1 cellular context compared by ENCODE assay signal in the genomic region with DNA sequence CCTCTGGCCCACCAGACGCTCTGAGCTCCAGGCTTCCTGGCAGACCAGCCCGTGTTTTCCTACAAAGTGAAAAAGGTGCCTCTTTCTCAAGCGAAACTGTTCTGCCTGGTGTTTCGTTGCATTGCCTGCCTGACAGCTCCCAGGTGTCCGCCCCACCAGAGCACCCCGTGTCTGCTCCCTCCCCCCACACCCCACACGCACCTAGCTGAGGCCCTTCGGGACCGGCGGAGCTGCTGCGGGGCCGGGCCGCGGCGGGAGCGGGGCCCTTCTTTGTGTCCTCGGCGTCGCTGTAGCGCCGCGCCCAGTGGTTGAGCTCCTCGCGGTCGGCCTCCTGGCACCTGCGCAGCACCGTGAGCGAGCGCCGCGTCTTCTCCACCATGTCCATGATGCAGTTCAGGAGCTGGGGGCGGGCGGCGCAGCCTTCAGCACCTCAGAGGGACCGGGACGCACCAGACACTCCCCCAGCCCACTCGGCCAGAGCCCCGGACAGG.
TF ChIP-seq lines count a peak whose summit lies in the region.

No MANE protein-coding gene starts in this region.

TF ChIP-seq in K562, 482 proteins besides CTCF, POLR2A, EP300 and RAD21:
- no peak for TF ChIP-seq ZNF707 (CRISPR knock-in tag; conservative IDR thresholded peaks at IDR 0.05)
- no peak for TF ChIP-seq CBFA2T2 (conservative IDR thresholded peaks at IDR 0.05)
- TF ChIP-seq, protein P1, sequence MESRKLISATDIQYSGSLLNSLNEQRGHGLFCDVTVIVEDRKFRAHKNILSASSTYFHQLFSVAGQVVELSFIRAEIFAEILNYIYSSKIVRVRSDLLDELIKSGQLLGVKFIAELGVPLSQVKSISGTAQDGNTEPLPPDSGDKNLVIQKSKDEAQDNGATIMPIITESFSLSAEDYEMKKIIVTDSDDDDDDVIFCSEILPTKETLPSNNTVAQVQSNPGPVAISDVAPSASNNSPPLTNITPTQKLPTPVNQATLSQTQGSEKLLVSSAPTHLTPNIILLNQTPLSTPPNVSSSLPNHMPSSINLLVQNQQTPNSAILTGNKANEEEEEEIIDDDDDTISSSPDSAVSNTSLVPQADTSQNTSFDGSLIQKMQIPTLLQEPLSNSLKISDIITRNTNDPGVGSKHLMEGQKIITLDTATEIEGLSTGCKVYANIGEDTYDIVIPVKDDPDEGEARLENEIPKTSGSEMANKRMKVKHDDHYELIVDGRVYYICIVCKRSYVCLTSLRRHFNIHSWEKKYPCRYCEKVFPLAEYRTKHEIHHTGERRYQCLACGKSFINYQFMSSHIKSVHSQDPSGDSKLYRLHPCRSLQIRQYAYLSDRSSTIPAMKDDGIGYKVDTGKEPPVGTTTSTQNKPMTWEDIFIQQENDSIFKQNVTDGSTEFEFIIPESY (CRISPR knock-in tag; IDR thresholded peaks at IDR 0.05): peak; percentile 54; the same call in 1 of the 2 replicates
- no peak for TF ChIP-seq SMC3 (conservative IDR thresholded peaks at IDR 0.05; ENCODE audit: insufficient read depth, low read depth, low read length)
- no peak for TF ChIP-seq ZNF699 (CRISPR knock-in tag; IDR thresholded peaks at IDR 0.05; ENCODE audit: insufficient replicate concordance)
- peak; percentile 76; the same call in 1 of the 2 replicates for TF ChIP-seq RBM14 (IDR thresholded peaks at IDR 0.05; ENCODE audit: borderline replicate concordance, insufficient read depth, low read depth, low read length)
- TF ChIP-seq TARDBP (IDR thresholded peaks at IDR 0.05): no peak
- TF ChIP-seq PYGO2 (tag; IDR thresholded peaks at IDR 0.05): no peak
- TF ChIP-seq CCNT2 (IDR thresholded peaks at IDR 0.05; ENCODE audit: borderline replicate concordance, extremely low read depth, insufficient read length, low read depth, low read length): peak; percentile 16
- TF ChIP-seq, protein P2, sequence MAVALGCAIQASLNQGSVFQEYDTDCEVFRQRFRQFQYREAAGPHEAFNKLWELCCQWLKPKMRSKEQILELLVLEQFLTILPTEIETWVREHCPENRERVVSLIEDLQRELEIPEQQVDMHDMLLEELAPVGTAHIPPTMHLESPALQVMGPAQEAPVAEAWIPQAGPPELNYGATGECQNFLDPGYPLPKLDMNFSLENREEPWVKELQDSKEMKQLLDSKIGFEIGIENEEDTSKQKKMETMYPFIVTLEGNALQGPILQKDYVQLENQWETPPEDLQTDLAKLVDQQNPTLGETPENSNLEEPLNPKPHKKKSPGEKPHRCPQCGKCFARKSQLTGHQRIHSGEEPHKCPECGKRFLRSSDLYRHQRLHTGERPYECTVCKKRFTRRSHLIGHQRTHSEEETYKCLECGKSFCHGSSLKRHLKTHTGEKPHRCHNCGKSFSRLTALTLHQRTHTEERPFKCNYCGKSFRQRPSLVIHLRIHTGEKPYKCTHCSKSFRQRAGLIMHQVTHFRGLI (CRISPR knock-in tag; IDR thresholded peaks at IDR 0.05): no peak
- TF ChIP-seq PCBP1 (IDR thresholded peaks at IDR 0.05; ENCODE audit: low read depth, low read length, poor library complexity, severe bottlenecking): peak; percentile 69
- no peak for TF ChIP-seq MEF2D (tag; conservative IDR thresholded peaks at IDR 0.05; ENCODE audit: low read depth)
- TF ChIP-seq ZBTB17 (CRISPR knock-in tag; IDR thresholded peaks at IDR 0.05): no peak
- TF ChIP-seq DNMT1 (IDR thresholded peaks at IDR 0.05): no peak
- no peak for TF ChIP-seq TAF1 (IDR thresholded peaks at IDR 0.05; ENCODE audit: control insufficient read depth, extremely low read depth, insufficient read depth, low read length, severe bottlenecking)
- TF ChIP-seq HMG20B (CRISPR knock-in tag; IDR thresholded peaks at IDR 0.05): no peak
- TF ChIP-seq ZNF165 (CRISPR knock-in tag; IDR thresholded peaks at IDR 0.05; ENCODE audit: borderline replicate concordance): no peak
- TF ChIP-seq RUNX1 (IDR thresholded peaks at IDR 0.05; ENCODE audit: low read depth): no peak
- TF ChIP-seq RBM22 (IDR thresholded peaks at IDR 0.05; ENCODE audit: low read depth, low read length, poor library complexity, severe bottlenecking): peak; percentile 97
- no peak for TF ChIP-seq ZNF57 (CRISPR knock-in tag; IDR thresholded peaks at IDR 0.05)
- TF ChIP-seq POLR2G (IDR thresholded peaks at IDR 0.05; ENCODE audit: low read depth, low read length): peak; percentile 72
- TF ChIP-seq, protein P3, sequence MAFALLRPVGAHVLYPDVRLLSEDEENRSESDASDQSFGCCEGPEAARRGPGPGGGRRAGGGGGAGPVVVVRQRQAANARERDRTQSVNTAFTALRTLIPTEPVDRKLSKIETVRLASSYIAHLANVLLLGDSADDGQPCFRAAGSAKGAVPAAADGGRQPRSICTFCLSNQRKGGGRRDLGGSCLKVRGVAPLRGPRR (CRISPR knock-in tag; IDR thresholded peaks at IDR 0.05): no peak
